Comparison of ENCODE assay signal across 8 cellular contexts in the genomic region with DNA sequence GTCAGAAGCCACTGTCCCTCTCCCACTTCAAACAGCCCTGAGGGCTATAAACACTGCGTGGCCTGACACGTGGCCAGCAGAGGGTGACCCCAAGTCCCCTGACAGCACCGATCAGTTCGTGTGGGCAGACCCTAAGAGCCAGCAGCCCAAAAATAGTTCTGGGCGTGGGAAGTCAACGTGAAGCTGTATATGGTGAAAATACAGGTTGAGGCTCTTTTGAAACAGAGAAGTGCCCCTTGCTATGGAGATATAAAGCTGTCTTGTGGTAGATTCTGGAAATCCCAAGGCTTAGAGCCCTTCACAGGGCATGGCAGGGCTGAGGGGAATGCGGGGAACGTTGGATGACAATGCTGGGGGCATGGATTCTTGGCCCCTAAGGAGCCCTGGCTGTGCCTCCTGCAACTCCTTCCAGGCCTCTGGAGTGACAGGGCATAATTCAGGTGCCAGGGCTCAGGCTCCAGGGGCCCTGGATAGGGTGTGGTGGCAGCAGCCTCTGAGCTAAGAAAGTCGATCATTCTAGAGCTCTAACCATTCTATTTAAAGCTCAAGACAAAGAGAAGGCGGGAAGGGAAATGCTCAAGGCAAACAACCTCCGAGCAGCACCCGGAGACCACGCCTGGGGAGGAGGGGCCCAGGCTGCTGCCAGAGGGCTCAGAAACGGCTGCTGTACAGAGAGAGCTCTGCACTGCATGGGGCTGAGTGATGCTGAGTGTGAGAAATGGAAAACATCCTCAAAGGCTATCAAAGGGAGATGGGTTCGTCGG.
DNase-seq lines count a peak whose midpoint lies in the region; ATAC-seq, FAIRE-seq and TF ChIP-seq lines count a peak whose summit lies in the region.

No MANE protein-coding gene starts in this region.

- no peaks in the 10 kb centered on the region for H4K20me1 ChIP-seq in PC-3 (ENCODE audit: low read length)

- no peaks in the 10 kb centered on the region for H3K9me2 ChIP-seq in PC-3 (replicated peaks; ENCODE audit: low read length)

- CTCF ChIA-PET in PC-3 (lab: Charles Lee) = no interaction called here

- DNase-seq in GM19239 (ENCODE audit: insufficient read length, low spot score) (peak; percentile 53), PC-3 (peak; percentile 52), activated gamma-delta T cell treated with Interleukin-2 at 50 U/mL for 16 hours (peak; percentile 81), immature natural killer cell (peak in 2 of 3 donors; percentile 11 to 18), DMS114 treated with DMSO at 0.1 percent for 48 hours (lab: John Stamatoyannopoulos, UW; ENCODE audit: unreplicated experiment) (no peak)
- DNase-seq in stimulated activated CD8-positive, alpha-beta memory T cell treated with anti-CD3 and anti-CD28 coated beads, Interleukin-12 subunit alpha, Interleukin-12 subunit beta, amount 100 ng/mL, for 4 hours (ENCODE audit: low read depth) = peak; percentile 62

- H3K36me3 Mint-ChIP-seq in immature natural killer cell = no peaks in the 10 kb centered on the region

- H3K27me3 ChIP-seq in PC-3 (ENCODE audit: low read length) = no peaks in the 10 kb centered on the region

- no peaks in the 10 kb centered on the region for H3K9me3 Mint-ChIP-seq in immature natural killer cell

- H3K27ac Mint-ChIP-seq in immature natural killer cell = peak overlapping the region in 2 of 6 donors; percentile 20 to 36

- no peaks in the 10 kb centered on the region for H3K9me3 ChIP-seq in PC-3 (ENCODE audit: low read length)

- peak overlapping the region; percentile 89 for H3K27ac ChIP-seq in 22Rv1
- H3K27ac ChIP-seq in PC-3 (ENCODE audit: low read length) = no peak overlapping the region

- POLR2A ChIA-PET in PC-3 (lab: Charles Lee; ENCODE audit: unreplicated experiment) = no interaction called here

- H3K4me3 ChIP-seq in PC-3 (ENCODE audit: low read length) = no peak overlapping the region

- 0 out of 2 replicates have a peak overlapping the region, but pooled peaks have one; percentile 4 for H3K4me2 ChIP-seq in PC-3 (ENCODE audit: low read length)

- H3K4me1 ChIP-seq in PC-3 (ENCODE audit: insufficient read depth, low read length) = peaks cover 21% of the 10 kb centered on the region

- no peaks in the 10 kb centered on the region for H3F3A ChIP-seq in PC-3 (ENCODE audit: low read length, unreplicated experiment)

- H3K9ac ChIP-seq in PC-3 (ENCODE audit: low read length) = no peak overlapping the region

- peak; percentile 77 for FAIRE-seq in GM19239 (lab: Jason Lieb, UNC)

- peak overlapping the region; percentile 47 for H2AFZ ChIP-seq in PC-3 (ENCODE audit: low read length)

- TF ChIP-seq CTCF in 22Rv1 (IDR thresholded peaks at IDR 0.05) (no peak), PC-3 (conservative IDR thresholded peaks at IDR 0.05; ENCODE audit: low read depth, low read length) (no peak)

- intact Hi-C loops in PC-3 (cut with micrococcal nuclease) = no loop called here

- H3K4me1 Mint-ChIP-seq in immature natural killer cell = peaks cover 18 to 19% of the 10 kb centered on the region in 2 donors

- ATAC-seq in HG03469 (IDR thresholded peaks at IDR 0.05; ENCODE audit: unreplicated experiment) = peak; percentile 80
- peak; percentile 85 for ATAC-seq in PC-3

- no peaks in the 10 kb centered on the region for H3K79me2 ChIP-seq in PC-3 (ENCODE audit: low read length)

- no peaks in the 10 kb centered on the region for H3K36me3 ChIP-seq in PC-3 (ENCODE audit: low read depth, low read length)

- no TSS peak for BruUV-seq in PC-3 (replicated peaks; lab: Mats Ljungman, UMichigan)

- peaks cover 0 to 4% (median 3%) of the 10 kb centered on the region in 3 donors for H3K27me3 Mint-ChIP-seq in immature natural killer cell (ENCODE audit: low read depth in 3 of 3)

- H3K4me3 Mint-ChIP-seq in immature natural killer cell = peak overlapping the region in 2 of 5 donors; percentile 25 to 34
